Comparison of ENCODE assay signal across 8 cellular contexts in genomic region chr18:49486959-49487710, GRCh38. TPM values are rescaled to one million over a fixed set of nuclear protein-coding genes. Genes with fewer than 3 reads are reported as not detected.
DNase-seq lines count a peak whose midpoint lies in the region; ATAC-seq, FAIRE-seq and TF ChIP-seq lines count a peak whose summit lies in the region.

Gene C18orf32, minus strand, starts transcription at chr18:49487234. Its CDS starts 3,486 bp downstream, at chr18:49483748.

- TF ChIP-seq CTCF in heart right ventricle (IDR thresholded peaks at IDR 0.05) (peak in 1 of 9 donors; percentile 5), upper lobe of right lung (IDR thresholded peaks at IDR 0.05) (no peak)

- H3K27ac Mint-ChIP-seq in T-cell, result peak within 1 kb of the TSS; percentile 97 to 98

- CTCF ChIA-PET in T-cell (lab: Charles Lee), result interaction anchor here (0.5 to 1.1 kb wide), 4 partner anchors 26 to 354 kb away, joined by 3 to 7 read pairs (median 4); no protein-coding TSS in a partner anchor

- no peaks in the 10 kb centered on the region for H3K9me3 Mint-ChIP-seq in T-cell

- POLR2A ChIA-PET in T-cell (lab: Charles Lee), result interaction anchor here (0.6 to 1.5 kb wide), 7 partner anchors 19 to 332 kb away, joined by 3 to 9 read pairs (median 6); no protein-coding TSS in a partner anchor

- FAIRE-seq in GM12891 (lab: Jason Lieb, UNC), result peak; percentile 99

- intact Hi-C loops in heart right ventricle (cut with DNase I) (no loop called here), posterior vena cava (cut with DNase I) (no loop called here), upper lobe of right lung (cut with DNase I) (no loop called here)

- 3 to 4% (median 3%) methylated on average over 62 to 68 of the region's 68 CpGs for WGBS in adipose tissue, 3 donors
- WGBS in heart right ventricle, 2 donors, result 4% methylated on average over 64 to 68 of the region's 68 CpGs

- no peaks in the 10 kb centered on the region for H3K27me3 Mint-ChIP-seq in T-cell

- peaks cover 54% of the 10 kb centered on the region for H3K36me3 Mint-ChIP-seq in T-cell

- H3K4me3 ChIP-seq in heart right ventricle, result peak within 1 kb of the TSS; percentile 45 to 95 (median 75)
- H3K4me3 ChIP-seq in upper lobe of right lung, result peak within 1 kb of the TSS; percentile 85

- H3K27ac ChIP-seq in adipose tissue (ENCODE audit: low read depth, low read length) (peak within 1 kb of the TSS; percentile 83), heart right ventricle (peak within 1 kb of the TSS; percentile 86 to 99 (median 95)), upper lobe of right lung (peak within 1 kb of the TSS; percentile 99)

- H3K4me1 ChIP-seq in heart right ventricle (peaks cover 0 to 51% (median 34%) of the 10 kb centered on the region in 9 donors), upper lobe of right lung (peaks cover 39% of the 10 kb centered on the region)

- peak; percentile 95 for ATAC-seq in HG02840 (IDR thresholded peaks at IDR 0.05; ENCODE audit: low FRiP score, unreplicated experiment)
- peak; percentile 94 to 95 (median 94) for ATAC-seq in T-cell (replicated peaks in 1 of 4)
- peak; percentile 97 to 99 (median 98) for ATAC-seq in heart right ventricle
- peak; percentile 99 for ATAC-seq in upper lobe of right lung

- H3K27me3 ChIP-seq in heart right ventricle (no peaks in the 10 kb centered on the region), upper lobe of right lung (no peaks in the 10 kb centered on the region)

- H3K9me3 ChIP-seq in heart right ventricle (no peaks in the 10 kb centered on the region), upper lobe of right lung (no peaks in the 10 kb centered on the region)

- H3K4me1 Mint-ChIP-seq in T-cell, result peaks cover 74 to 78% (median 75%) of the 10 kb centered on the region in 3 donors

- H3K36me3 ChIP-seq in heart right ventricle, result peaks cover 0 to 58% (median 34%) of the 10 kb centered on the region in 9 donors
- peaks cover 54% of the 10 kb centered on the region for H3K36me3 ChIP-seq in upper lobe of right lung

- TF ChIP-seq POLR2A in GM12891 (IDR thresholded peaks at IDR 0.05; ENCODE audit: low read depth, low read length), result peak; percentile 96

- DNase-seq in GM12891 (ENCODE audit: insufficient read length, low spot score) (peak; percentile 78), NCI-H1436 treated with DMSO at 0.1 percent for 48 hours (lab: John Stamatoyannopoulos, UW) (peak; percentile 76), T-cell (peak; percentile 85 to 95 (median 91)), heart right ventricle (peak; percentile 96), posterior vena cava (ENCODE audit: low spot score) (peak; percentile 99), upper lobe of right lung (peak; percentile 98)

- peak within 1 kb of the TSS; percentile 96 to 97 (median 96) for H3K4me3 Mint-ChIP-seq in T-cell

TF ChIP-seq in GM12891, 5 proteins besides CTCF, POLR2A, EP300 and RAD21:
- TF ChIP-seq POLR2AphosphoS5 (IDR thresholded peaks at IDR 0.05; ENCODE audit: low read depth, low read length) (peak; percentile 91), PAX5 (IDR thresholded peaks at IDR 0.05; ENCODE audit: insufficient read depth, low read length, severe bottlenecking) (peak; percentile 4), SPI1 (IDR thresholded peaks at IDR 0.05; ENCODE audit: low read depth, low read length) (peak; percentile 23; the same call in 1 of the 2 replicates), TAF1 (IDR thresholded peaks at IDR 0.05; ENCODE audit: low read depth, low read length) (peak; percentile 88), POU2F2 (IDR thresholded peaks at IDR 0.05; ENCODE audit: low read depth, low read length) (peak; percentile 67)

RNA-seq across cellular contexts. Expression of gene C18orf32, which starts in this region (rescaled TPM):
- 24.4 TPM for polyA plus RNA-seq in GM12891 (2012; ENCODE audit: low read depth, missing spikeins)
- 10 to 100 TPM; 26.0 to 45.2 (median 40.2) TPM for total RNA-seq in T-cell
- polyA plus RNA-seq in adipose tissue, result 10 to 100 TPM; 40.4 to 42.7 (median 41.6) TPM
- 10 to 100 TPM; 25.1 to 56.3 (median 41.2) TPM for total RNA-seq in heart right ventricle
- 10 to 100 TPM; 63.0 to 68.3 TPM for polyA plus RNA-seq in heart right ventricle
- 10 to 100 TPM; 58.8 to 60.7 TPM for total RNA-seq in posterior vena cava
- 53.2 TPM for total RNA-seq in upper lobe of right lung

Comparison
In these comparisons a context has a peak if more than half of its experiments do, and no peak if none do; other contexts are left out.
1. Peak in every context shown above with its lines: DNase-seq, ATAC-seq, H3K4me3 ChIP-seq and H3K27ac ChIP-seq.